ENCODE assay signal across 8 cellular contexts in the genomic region with DNA sequence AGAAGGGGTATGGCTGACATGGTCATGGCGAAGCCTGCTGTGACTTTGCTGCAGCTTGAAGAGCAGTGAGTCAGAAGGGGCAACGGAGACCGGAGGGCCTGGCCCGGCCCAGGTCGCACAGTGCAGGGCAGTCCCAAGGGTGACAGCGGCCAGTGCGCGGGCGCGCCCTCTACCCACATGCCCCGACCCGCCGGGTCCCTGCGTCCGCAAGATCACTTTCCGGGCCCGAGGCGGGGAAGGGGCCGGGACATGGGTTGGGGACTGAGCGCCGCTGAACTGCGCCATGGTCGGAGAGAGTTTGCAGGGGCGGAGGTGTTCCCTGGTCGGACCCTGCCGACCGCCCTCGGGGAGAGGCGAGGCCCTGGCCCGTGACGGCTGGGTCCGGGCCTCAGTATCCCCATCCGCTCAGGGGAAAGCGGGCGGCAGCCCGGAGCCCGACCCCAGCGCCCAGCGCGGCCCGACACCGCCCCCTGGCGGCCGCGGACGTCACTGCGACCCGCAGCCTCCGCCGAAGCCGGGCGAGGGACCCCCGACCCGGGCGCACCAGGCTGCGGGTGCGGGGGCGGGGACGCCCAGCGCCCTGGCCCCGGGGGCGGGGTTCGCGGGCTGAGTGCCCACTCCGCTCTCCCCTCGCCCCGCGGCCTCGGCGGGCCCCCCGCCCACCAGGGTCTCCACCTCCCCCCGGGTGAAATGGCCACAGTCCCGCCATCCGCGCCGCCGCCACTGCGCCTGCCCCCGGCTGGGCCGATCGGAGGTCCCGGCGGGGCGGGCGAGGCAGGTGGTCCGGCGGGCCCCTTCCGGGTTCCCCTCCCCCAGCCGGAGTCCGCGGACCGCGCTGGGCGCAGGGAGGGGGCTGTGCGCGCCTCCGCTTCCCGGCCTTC. TPM values are rescaled to one million over a fixed set of nuclear protein-coding genes. Genes with fewer than 3 reads are reported as not detected.
DNase-seq lines count a peak whose midpoint lies in the region; ATAC-seq lines count a peak whose summit lies in the region.

No MANE protein-coding gene starts in this region.

- H3K4me3 ChIP-seq in SJCRH30 (peak overlapping the region; percentile 70), rectal smooth muscle tissue (ENCODE audit: low read length) (peak overlapping the region; percentile 66)

- H3K27me3 ChIP-seq in SJCRH30 (no peaks in the 10 kb centered on the region), rectal smooth muscle tissue (ENCODE audit: control insufficient read depth, insufficient read depth, low read length) (no peaks in the 10 kb centered on the region)

- H3K9me3 ChIP-seq in SJCRH30 (replicated peaks) = no peaks in the 10 kb centered on the region

- intact Hi-C loops in left cardiac atrium (cut with DNase I) = loop anchor here (1.0 to 10.0 kb wide), 4 partner anchors 78 to 192 kb away; no protein-coding TSS in a partner anchor

- no peaks in the 10 kb centered on the region for H3K36me3 Mint-ChIP-seq in activated naive CD4-positive, alpha-beta T cell treated with anti-CD3 and anti-CD28 coated beads, Interleukin-2, amount 50 U/mL, for 24 hours

- H3K27ac Mint-ChIP-seq in activated naive CD4-positive, alpha-beta T cell treated with anti-CD3 and anti-CD28 coated beads, Interleukin-2, amount 50 U/mL, for 24 hours = peak overlapping the region; percentile 82

- H3K4me1 Mint-ChIP-seq in activated naive CD4-positive, alpha-beta T cell treated with anti-CD3 and anti-CD28 coated beads, Interleukin-2, amount 50 U/mL, for 24 hours = peaks cover 4% of the 10 kb centered on the region

- peak overlapping the region; percentile 87 for H3K4me3 Mint-ChIP-seq in activated naive CD4-positive, alpha-beta T cell treated with anti-CD3 and anti-CD28 coated beads, Interleukin-2, amount 50 U/mL, for 24 hours

- H3K9ac ChIP-seq in rectal smooth muscle tissue (ENCODE audit: low read length) = peak overlapping the region; percentile 68

- H3K36me3 ChIP-seq in SJCRH30 (no peaks in the 10 kb centered on the region), rectal smooth muscle tissue (ENCODE audit: control insufficient read depth, insufficient read depth, low read length) (no peaks in the 10 kb centered on the region)

- no peaks in the 10 kb centered on the region for H3K27me3 Mint-ChIP-seq in activated naive CD4-positive, alpha-beta T cell treated with anti-CD3 and anti-CD28 coated beads, Interleukin-2, amount 50 U/mL, for 24 hours

- H3K9me3 Mint-ChIP-seq in activated naive CD4-positive, alpha-beta T cell treated with anti-CD3 and anti-CD28 coated beads, Interleukin-2, amount 50 U/mL, for 24 hours = no peaks in the 10 kb centered on the region

- peak; percentile 68 for ATAC-seq in HG03139 (IDR thresholded peaks at IDR 0.05; ENCODE audit: unreplicated experiment)
- ATAC-seq in left cardiac atrium = peak; percentile 83 to 87

- H3K4me1 ChIP-seq in SJCRH30 (peaks cover 4% of the 10 kb centered on the region; the same call in 1 of the 2 replicates), rectal smooth muscle tissue (ENCODE audit: control insufficient read depth, insufficient read depth, low read length) (no peaks in the 10 kb centered on the region)

- DNase-seq in DMS79 treated with DMSO at 0.1 percent for 48 hours (lab: John Stamatoyannopoulos, UW) (peak; percentile 72), DMS79 (lab: John Stamatoyannopoulos, UW) (no peak), SJCRH30 (peak; percentile 66 to 73), left cardiac atrium (peak; percentile 63), COR-L47 (lab: John Stamatoyannopoulos, UW) (no peak)

- H3K27ac ChIP-seq in SJCRH30 (no peak overlapping the region), rectal smooth muscle tissue (ENCODE audit: low read depth, low read length) (no peak overlapping the region)

RNA-seq across cellular contexts. Expression of a gene that starts 7.2 kb away (rescaled TPM):
- 19.9 and 20.5 TPM in 2 replicates for total RNA-seq in SJCRH30 (2014; rRNA removed; shearing (Covaris generic))
- total RNA-seq in left cardiac atrium = 100 to 1,000 TPM in 1 of 2 donors, 10 to 100 TPM in 1; 97.0 to 160 TPM

Comparison
In these comparisons a context has a peak if more than half of its experiments do, and no peak if none do; other contexts are left out.
1. DNase-seq: peak in DMS79 treated with DMSO at 0.1 percent for 48 hours (single experiment), SJCRH30 (2 of 2) and left cardiac atrium (single experiment); none in DMS79 (single experiment) and COR-L47 (single experiment).